Comparison of ENCODE assay signal across 7 cellular contexts in genomic region chr10:16816830-16817124, GRCh38.
A peak's percentile ranks its signal among the peaks of the same experiment; 100 is the strongest.
DNase-seq lines count a peak whose midpoint lies in the region; ATAC-seq and TF ChIP-seq lines count a peak whose summit lies in the region.

No MANE protein-coding gene starts in this region.

- no peaks in the 10 kb centered on the region for H3K9me3 Mint-ChIP-seq in activated naive CD8-positive, alpha-beta T cell (ENCODE audit: low read depth)
- peaks cover 1 to 4% of the 10 kb centered on the region in 2 donors for H3K9me3 Mint-ChIP-seq in stimulated activated naive B cell treated with anti-CD40 and anti-IgM and Interleukin-4, amounts not matched to agents 10 μg/mL and 1 μg/mL and 100 μg/mL, for 72 hours

- H3K4me3 ChIP-seq in HL-60 (replicated peaks; ENCODE audit: insufficient read depth, low read length) (peak overlapping the region; percentile 87), iPS-18c (ENCODE audit: insufficient read depth, low read depth, low read length) (peak overlapping the region; percentile 94)

- peak overlapping the region; percentile 62 for H3K27ac ChIP-seq in HL-60 (replicated peaks)

- no peak for ATAC-seq in stimulated activated naive B cell treated with anti-CD40 and anti-IgM and Interleukin-4, amounts not matched to agents 10 μg/mL and 1 μg/mL and 100 μg/mL, for 72 hours (replicated peaks)

- H3K27ac Mint-ChIP-seq in activated naive CD8-positive, alpha-beta T cell = peak overlapping the region; percentile 96
- H3K27ac Mint-ChIP-seq in stimulated activated naive B cell treated with anti-CD40 and anti-IgM and Interleukin-4, amounts not matched to agents 10 μg/mL and 1 μg/mL and 100 μg/mL, for 72 hours = peak overlapping the region; percentile 92

- H3K36me3 Mint-ChIP-seq in activated naive CD8-positive, alpha-beta T cell = peaks cover 9% of the 10 kb centered on the region
- peaks cover 17 to 21% of the 10 kb centered on the region in 2 donors for H3K36me3 Mint-ChIP-seq in stimulated activated naive B cell treated with anti-CD40 and anti-IgM and Interleukin-4, amounts not matched to agents 10 μg/mL and 1 μg/mL and 100 μg/mL, for 72 hours

- no peaks in the 10 kb centered on the region for H3K27me3 ChIP-seq in HL-60 (ENCODE audit: insufficient read depth, poor library complexity, severe bottlenecking)

- DNase-seq in HL-60 (ENCODE audit: low read depth in 1 of 2, low spot score in 1 of 2) (no peak), T1000 (lab: John Stamatoyannopoulos, UW) (no peak), putamen (ENCODE audit: low spot score) (no peak)
- no peak for DNase-seq in stimulated activated naive B cell treated with anti-CD40 and anti-IgM and Interleukin-4, amounts not matched to agents 10 μg/mL and 1 μg/mL and 100 μg/mL, for 72 hours
- no peak for DNase-seq in stimulated activated CD4-positive, alpha-beta T cell treated with anti-CD3 and anti-CD28 coated beads, Interleukin-15, amount 100 ng/mL, for 24 hours

- H3K27me3 Mint-ChIP-seq in activated naive CD8-positive, alpha-beta T cell = no peaks in the 10 kb centered on the region
- H3K27me3 Mint-ChIP-seq in stimulated activated naive B cell treated with anti-CD40 and anti-IgM and Interleukin-4, amounts not matched to agents 10 μg/mL and 1 μg/mL and 100 μg/mL, for 72 hours = peaks cover 3 to 6% of the 10 kb centered on the region in 2 donors

- H3K9me3 ChIP-seq in iPS-18c (ENCODE audit: control insufficient read depth, insufficient read depth, low read length) = no peaks in the 10 kb centered on the region

- H3K4me3 Mint-ChIP-seq in activated naive CD8-positive, alpha-beta T cell = peak overlapping the region; percentile 95
- peak overlapping the region; percentile 93 to 95 for H3K4me3 Mint-ChIP-seq in stimulated activated naive B cell treated with anti-CD40 and anti-IgM and Interleukin-4, amounts not matched to agents 10 μg/mL and 1 μg/mL and 100 μg/mL, for 72 hours

- TF ChIP-seq CTCF in HL-60 (IDR thresholded peaks at IDR 0.05; ENCODE audit: insufficient read depth, low read length) = no peak

- peaks cover 44% of the 10 kb centered on the region for H3K4me1 Mint-ChIP-seq in activated naive CD8-positive, alpha-beta T cell (ENCODE audit: low read depth)
- H3K4me1 Mint-ChIP-seq in stimulated activated naive B cell treated with anti-CD40 and anti-IgM and Interleukin-4, amounts not matched to agents 10 μg/mL and 1 μg/mL and 100 μg/mL, for 72 hours = peaks cover 20 to 21% of the 10 kb centered on the region in 2 donors
